28 cellular contexts compared by ENCODE assay signal in the genomic region with DNA sequence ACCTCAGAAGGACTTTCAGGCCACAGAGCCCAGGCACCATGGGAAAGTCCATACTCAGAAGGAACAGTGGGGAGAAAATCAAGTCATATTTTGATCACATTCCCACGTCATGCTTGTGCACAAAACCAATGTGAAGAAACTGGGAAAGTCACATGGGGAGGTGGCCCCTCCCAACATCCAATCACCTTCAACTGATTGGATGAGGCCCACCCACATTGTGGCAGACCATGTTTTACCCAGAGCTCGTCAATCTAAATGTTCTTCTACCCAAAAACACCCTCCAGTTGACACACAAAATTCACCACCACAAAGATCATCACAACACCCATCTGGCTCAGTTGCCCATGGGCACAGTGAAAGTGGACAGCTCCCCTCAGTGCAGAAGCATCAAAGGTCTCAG.
"Had no signal": no experiment of that assay in that cellular context is flagged by ENCODE, and none has a peak within 500 bp of the region (broad histone marks: within the 10 kb centered on the region; RNA-seq: fewer than 3 reads in every experiment).

No MANE protein-coding gene starts in this region.

- H3K9me3 ChIP-seq: esophagus squamous epithelium, gastrocnemius medialis, heart right ventricle, left lung, lower lobe of right lung, mucosa of descending colon had no signal

- FAIRE-seq: colon, endometrium, islet of Langerhans, kidney had no signal

- DNase-seq: cortex of kidney; effector CD8-positive, alpha-beta T cell; effector memory CD8-positive, alpha-beta T cell; erythroblast; esophagus squamous epithelium; foreskin fibroblast; foreskin melanocyte; gastrocnemius medialis; glutamatergic neuron; head of caudate nucleus; heart right ventricle; hippocampal formation; kidney; kidney glomerular epithelial cell; left lung; left ventricle myocardium superior; lower lobe of right lung; mesenchymal stem cell; mucosa of descending colon; naive B cell had no signal

- H3K4me3 Mint-ChIP-seq: dendritic cell treated with granulocyte-macrophage colony-stimulating factor and Interleukin-4, amounts not matched to agents 40 ng/mL and 50 ng/mL, for 4 days; effector memory CD8-positive, alpha-beta T cell; endodermal cell; mesothelial cell of epicardium; naive B cell had no signal

- H3K27ac ChIP-seq: epithelial cell of prostate, heart right ventricle, left lung, lower lobe of right lung had no signal

- H3K27ac Mint-ChIP-seq: dendritic cell treated with granulocyte-macrophage colony-stimulating factor and Interleukin-4, amounts not matched to agents 40 ng/mL and 50 ng/mL, for 4 days; effector memory CD8-positive, alpha-beta T cell; endodermal cell; mesothelial cell of epicardium had no signal

- H3K36me3 Mint-ChIP-seq: mesothelial cell of epicardium, naive B cell had no signal

- H3K27me3 Mint-ChIP-seq: dendritic cell treated with granulocyte-macrophage colony-stimulating factor and Interleukin-4, amounts not matched to agents 40 ng/mL and 50 ng/mL, for 4 days had no signal

- H3K9me3 Mint-ChIP-seq: dendritic cell treated with granulocyte-macrophage colony-stimulating factor and Interleukin-4, amounts not matched to agents 40 ng/mL and 50 ng/mL, for 4 days; effector memory CD8-positive, alpha-beta T cell; mesothelial cell of epicardium had no signal

- H3K4me3 ChIP-seq: esophagus squamous epithelium, gastrocnemius medialis, heart right ventricle, left lung, lower lobe of right lung, mucosa of descending colon had no signal

- H3K27me3 ChIP-seq: gastrocnemius medialis, left lung had no signal

- ATAC-seq: effector memory CD8-positive, alpha-beta T cell; esophagus mucosa; lower lobe of right lung; mucosa of descending colon had no signal

- H3K36me3 ChIP-seq: esophagus squamous epithelium, gastrocnemius medialis, heart right ventricle, left lung, lower lobe of right lung had no signal

- H3K4me1 Mint-ChIP-seq: mesothelial cell of epicardium, naive B cell had no signal

- H3K4me1 ChIP-seq: esophagus squamous epithelium, gastrocnemius medialis, heart right ventricle, left lung, lower lobe of right lung had no signal
